ENCODE assay signal across 19 cellular contexts in genomic region chr1:154589780-154590179, GRCh38. TPM values are rescaled to one million over a fixed set of nuclear protein-coding genes. Genes with fewer than 3 reads are reported as not detected.
"Had no signal": no experiment of that assay in that cellular context is flagged by ENCODE, and none has a peak within 500 bp of the region (broad histone marks: within the 10 kb centered on the region; RNA-seq: fewer than 3 reads in every experiment).

No MANE protein-coding gene starts in this region.

- H3K4me1 Mint-ChIP-seq: activated naive CD4-positive, alpha-beta T cell treated with anti-CD3 and anti-CD28 coated beads, Interleukin-2, amount 10 ng/mL, durations not matched to agents 7 days and 5 days; neural progenitor cell had no signal

- H3K27me3 Mint-ChIP-seq: activated B cell treated with CpG ODN at 0.5 μM for 24 hours; activated naive CD4-positive, alpha-beta T cell treated with anti-CD3 and anti-CD28 coated beads, Interleukin-2, amount 10 ng/mL, durations not matched to agents 7 days and 5 days had no signal

- H3K36me3 ChIP-seq: neural progenitor cell, uterus had no signal

- H3K27me3 ChIP-seq: dorsolateral prefrontal cortex, esophagus squamous epithelium, foreskin keratinocyte, heart right ventricle, neural progenitor cell, pancreas, tibial artery, uterus had no signal

- H3K4me3 Mint-ChIP-seq: activated B cell treated with CpG ODN at 0.5 μM for 24 hours; activated naive CD4-positive, alpha-beta T cell treated with anti-CD3 and anti-CD28 coated beads, Interleukin-2, amount 10 ng/mL, durations not matched to agents 7 days and 5 days; neural progenitor cell; T-helper 1 cell treated with Interleukin-12 subunit alpha and Interleukin-12 subunit beta and Interleukin-4 antibody, amounts not matched to agents 30 μg/mL and 1 μg/mL, for 36 hours had no signal

- H3K4me1 ChIP-seq: esophagus squamous epithelium, foreskin keratinocyte, heart right ventricle, left ventricle myocardium inferior, neural progenitor cell, pancreas, tibial artery, uterus had no signal

- H3K9me3 Mint-ChIP-seq: activated B cell treated with CpG ODN at 0.5 μM for 24 hours; activated naive CD4-positive, alpha-beta T cell treated with anti-CD3 and anti-CD28 coated beads, Interleukin-2, amount 10 ng/mL, durations not matched to agents 7 days and 5 days; neural progenitor cell; T-helper 1 cell treated with Interleukin-12 subunit alpha and Interleukin-12 subunit beta and Interleukin-4 antibody, amounts not matched to agents 30 μg/mL and 1 μg/mL, for 36 hours had no signal

- H3K9me3 ChIP-seq: esophagus squamous epithelium, heart right ventricle, left ventricle myocardium inferior, pancreas, tibial artery, uterus had no signal

- FAIRE-seq: endometrium, kidney, pancreas had no signal

- H3K27ac Mint-ChIP-seq: activated B cell treated with CpG ODN at 0.5 μM for 24 hours; activated naive CD4-positive, alpha-beta T cell treated with anti-CD3 and anti-CD28 coated beads, Interleukin-2, amount 10 ng/mL, durations not matched to agents 7 days and 5 days; neural progenitor cell; T-helper 1 cell treated with Interleukin-12 subunit alpha and Interleukin-12 subunit beta and Interleukin-4 antibody, amounts not matched to agents 30 μg/mL and 1 μg/mL, for 36 hours had no signal

- H3K4me3 ChIP-seq: dorsolateral prefrontal cortex, esophagus squamous epithelium, heart right ventricle, left ventricle myocardium inferior, neural progenitor cell, pancreas, tibial artery, uterus had no signal

- H3K9ac ChIP-seq: neural progenitor cell had no signal

- DNase-seq: activated B cell treated with CpG ODN at 0.5 μM for 24 hours; activated naive CD4-positive, alpha-beta T cell treated with anti-CD3 and anti-CD28 coated beads, Interleukin-2, amount 10 ng/mL, durations not matched to agents 7 days and 5 days; activated T-cell treated with anti-CD3 and anti-CD28 coated beads, Interleukin-2, amount 50 U/mL, for 48 hours; anterior cingulate cortex; dorsolateral prefrontal cortex; esophagus squamous epithelium; foreskin keratinocyte; heart right ventricle; kidney; left ventricle myocardium inferior; pancreas; stimulated activated CD4-positive, alpha-beta T cell treated with anti-CD3 and anti-CD28 coated beads, Interleukin-15, amount 100 ng/mL, for 24 hours; stimulated activated CD4-positive, alpha-beta T cell treated with anti-CD3 and anti-CD28 coated beads, Interleukin-4, amount 100 ng/mL, for 24 hours; tibial artery; uterus had no signal

- H2AFZ ChIP-seq: neural progenitor cell had no signal

- H3K27ac ChIP-seq: esophagus squamous epithelium, foreskin keratinocyte, heart right ventricle, left ventricle myocardium inferior, neural progenitor cell, pancreas, tibial artery, uterus had no signal

- H3K4me2 ChIP-seq: neural progenitor cell had no signal

RNA-seq across cellular contexts. Expression of gene CHRNB2, which starts 22.2 kb away (rescaled TPM):
- total RNA-seq: activated B cell treated with CpG ODN at 0.5 μM for 24 hours, left ventricle myocardium inferior, mesenteric fat pad had no signal
